17 cellular contexts compared by ENCODE assay signal in genomic region chr15:31207246-31207645, GRCh38.
"Had no signal": no experiment of that assay in that cellular context is flagged by ENCODE, and none has a peak within 500 bp of the region (broad histone marks: within the 10 kb centered on the region; RNA-seq: fewer than 3 reads in every experiment).

No MANE protein-coding gene starts in this region.

- H3K36me3 ChIP-seq: adrenal gland, pancreas, tibial nerve had no signal

- DNase-seq: activated CD4-positive, alpha-beta T cell treated with anti-CD3 and anti-CD28 coated beads, Interleukin-2, amount 50 U/mL, for 48 hours; activated CD4-positive, CD25-positive, alpha-beta regulatory T cell; activated naive CD4-positive, alpha-beta T cell; caudate nucleus; endodermal cell; erythroblast; left ventricle myocardium superior; mesenchymal stem cell; pancreas; SK-N-SH; stimulated activated CD4-positive, alpha-beta T cell treated with anti-CD3 and anti-CD28 coated beads, Interleukin-4, amount 100 ng/mL, for 1 hour; stimulated activated CD8-positive, alpha-beta memory T cell treated with anti-CD3 and anti-CD28 coated beads, Interleukin-4, amount 100 ng/mL, for 48 hours had no signal

- H3K27me3 ChIP-seq: adrenal gland, hepatocyte, pancreas, tibial nerve had no signal

- H3K4me1 ChIP-seq: adrenal gland, pancreas had no signal

- H3K4me3 ChIP-seq: adrenal gland, hepatocyte, pancreas, tibial nerve had no signal

- H3K9me3 ChIP-seq: adrenal gland, pancreas, SK-N-SH had no signal

- H3K4me3 Mint-ChIP-seq: dendritic cell treated with granulocyte-macrophage colony-stimulating factor and Interleukin-4, amounts not matched to agents 40 ng/mL and 50 ng/mL, for 4 days; endodermal cell; neural crest cell had no signal

- H3K27ac ChIP-seq: adrenal gland, hepatocyte, pancreas, tibial nerve had no signal

- H3K4me1 Mint-ChIP-seq: endodermal cell, neural crest cell had no signal

- H3K27ac Mint-ChIP-seq: dendritic cell treated with granulocyte-macrophage colony-stimulating factor and Interleukin-4, amounts not matched to agents 40 ng/mL and 50 ng/mL, for 4 days; endodermal cell had no signal

- ATAC-seq: left ventricle myocardium superior, pancreas had no signal

- H3K9me3 Mint-ChIP-seq: dendritic cell treated with granulocyte-macrophage colony-stimulating factor and Interleukin-4, amounts not matched to agents 40 ng/mL and 50 ng/mL, for 4 days; neural crest cell had no signal
